ENCODE assay signal across 1 cellular context in genomic region chr10:14953452-14954000, GRCh38.
TF ChIP-seq lines count a peak whose summit lies in the region.

No MANE protein-coding gene starts in this region.

TF ChIP-seq in HEK293, 187 proteins besides CTCF, POLR2A, EP300 and RAD21 (continued from another document):
- TF ChIP-seq TSHZ1 (tag by site-specific recombination; IDR thresholded peaks at IDR 0.05; ENCODE audit: borderline replicate concordance) (no peak), TCF7L2 (IDR thresholded peaks at IDR 0.05; ENCODE audit: borderline replicate concordance, low read depth, low read length) (no peak), ZBTB17 (tag by site-specific recombination; IDR thresholded peaks at IDR 0.05) (no peak), ZNF138 (tag by site-specific recombination; IDR thresholded peaks at IDR 0.05; ENCODE audit: borderline replicate concordance) (no peak), IKZF3 (tag by site-specific recombination; IDR thresholded peaks at IDR 0.05) (peak; percentile 6; the same call in 1 of the 2 replicates), ZNF26 (tag by site-specific recombination; IDR thresholded peaks at IDR 0.05) (no peak), GLIS1 (tag by site-specific recombination; IDR thresholded peaks at IDR 0.05) (peak; percentile 5; the same call in 1 of the 2 replicates), ZIC2 (tag by site-specific recombination; IDR thresholded peaks at IDR 0.05) (peak; percentile 22; the same call in 1 of the 2 replicates), ZBTB10 (tag by site-specific recombination; IDR thresholded peaks at IDR 0.05) (peak; percentile 92; the same call in 1 of the 2 replicates), ZNF707 (tag by site-specific recombination; IDR thresholded peaks at IDR 0.05) (no peak), ZNF202 (tag by site-specific recombination; IDR thresholded peaks at IDR 0.05; ENCODE audit: borderline replicate concordance) (no peak), TRIM28 (IDR thresholded peaks at IDR 0.05; ENCODE audit: borderline replicate concordance, low read length) (no peak), ZSCAN16 (tag by site-specific recombination; IDR thresholded peaks at IDR 0.05) (no peak), YY2 (tag by site-specific recombination; IDR thresholded peaks at IDR 0.05) (no peak), ZNF133 (tag by site-specific recombination; IDR thresholded peaks at IDR 0.05) (no peak), ZNF132 (tag by site-specific recombination; IDR thresholded peaks at IDR 0.05; ENCODE audit: borderline replicate concordance) (no peak), ZNF843 (tag by site-specific recombination; IDR thresholded peaks at IDR 0.05) (peak; percentile 10; the same call in 1 of the 2 replicates), ZBTB21 (tag by site-specific recombination; IDR thresholded peaks at IDR 0.05) (0 out of 2 replicates have a peak, but pooled peaks have one; percentile 6), KLF9 (tag by site-specific recombination; IDR thresholded peaks at IDR 0.05; ENCODE audit: low read depth) (no peak), KLF8 (tag by site-specific recombination; IDR thresholded peaks at IDR 0.05) (no peak), ZNF785 (tag by site-specific recombination; IDR thresholded peaks at IDR 0.05) (no peak), GLI4 (tag by site-specific recombination; IDR thresholded peaks at IDR 0.05) (no peak), ZNF558 (tag by site-specific recombination; IDR thresholded peaks at IDR 0.05) (no peak), ZNF555 (tag by site-specific recombination; conservative IDR thresholded peaks at IDR 0.05) (no peak), ZNF280C (tag by site-specific recombination; IDR thresholded peaks at IDR 0.05) (no peak), GFI1B (tag by site-specific recombination; IDR thresholded peaks at IDR 0.05) (no peak), ZNF394 (tag by site-specific recombination; IDR thresholded peaks at IDR 0.05; ENCODE audit: borderline replicate concordance) (0 out of 2 replicates have a peak, but pooled peaks have one; percentile 5), SP7 (tag by site-specific recombination; IDR thresholded peaks at IDR 0.05) (no peak), ZNF473 (tag by site-specific recombination; IDR thresholded peaks at IDR 0.05) (no peak), ZNF19 (tag by site-specific recombination; IDR thresholded peaks at IDR 0.05; ENCODE audit: low read depth) (no peak), ZNF423 (tag by site-specific recombination; IDR thresholded peaks at IDR 0.05) (0 out of 2 replicates have a peak, but pooled peaks have one; percentile 19), ZSCAN30 (tag by site-specific recombination; IDR thresholded peaks at IDR 0.05) (no peak), ZNF214 (tag by site-specific recombination; IDR thresholded peaks at IDR 0.05; ENCODE audit: borderline replicate concordance) (no peak), ZXDB (tag by site-specific recombination; IDR thresholded peaks at IDR 0.05) (no peak), EGR2 (tag by site-specific recombination; IDR thresholded peaks at IDR 0.05; ENCODE audit: low read depth) (0 out of 2 replicates have a peak, but pooled peaks have one; percentile 38), ZSCAN18 (tag by site-specific recombination; IDR thresholded peaks at IDR 0.05) (no peak), SCRT2 (tag by site-specific recombination; IDR thresholded peaks at IDR 0.05) (no peak), ZNF600 (tag by site-specific recombination; IDR thresholded peaks at IDR 0.05) (no peak), ZNF768 (tag by site-specific recombination; IDR thresholded peaks at IDR 0.05) (no peak), SETDB1 (IDR thresholded peaks at IDR 0.05; ENCODE audit: insufficient read length, low read length) (no peak), FEZF1 (tag by site-specific recombination; IDR thresholded peaks at IDR 0.05) (no peak), ZNF292 (tag by site-specific recombination; IDR thresholded peaks at IDR 0.05; ENCODE audit: borderline replicate concordance, low read depth) (no peak), ZNF776 (tag by site-specific recombination; IDR thresholded peaks at IDR 0.05; ENCODE audit: borderline replicate concordance) (no peak), ZNF529 (tag by site-specific recombination; IDR thresholded peaks at IDR 0.05; ENCODE audit: insufficient replicate concordance) (no peak), ZNF341 (tag by site-specific recombination; IDR thresholded peaks at IDR 0.05; ENCODE audit: low read depth) (peak; percentile 16; the same call in 1 of the 2 replicates)
TF ChIP-seq in HEK293: peak in this region for 13.
